13 cellular contexts compared by ENCODE assay signal in genomic region chr4:87030606-87031441, GRCh38.
DNase-seq lines count a peak whose midpoint lies in the region; ATAC-seq, FAIRE-seq and TF ChIP-seq lines count a peak whose summit lies in the region.
"Had no signal": no experiment of that assay in that cellular context is flagged by ENCODE, and none has a peak within 500 bp of the region (broad histone marks: within the 10 kb centered on the region; RNA-seq: fewer than 3 reads in every experiment).

No MANE protein-coding gene starts in this region.

- DNase-seq in DMS 273 (lab: John Stamatoyannopoulos, UW; ENCODE audit: unreplicated experiment) = peak; percentile 28
- DNase-seq in DMS 273 treated with DMSO at 0.1 percent for 48 hours (lab: John Stamatoyannopoulos, UW) = no peak
- no peak for DNase-seq in upper lobe of left lung
- no peak for DNase-seq in activated T-helper 1 cell treated with anti-CD3 and anti-CD28 coated beads, Interleukin-12 subunit alpha, Interleukin-12 subunit beta, Interleukin-2, Interleukin-4 antibody, amounts not matched to agents 30 ng/mL and 10 ng/mL and 1 ng/mL, durations not matched to agents 14 hours and 24 hours and 36 hours (ENCODE audit: low spot score)
- DNase-seq in GM19239 (ENCODE audit: insufficient read length, low spot score) = no peak
- DNase-seq in RWPE1 (ENCODE audit: low spot score) = no peak
- DNase-seq: naive B cell had no signal

- H3K36me3 Mint-ChIP-seq in activated T-helper 1 cell treated with anti-CD3 and anti-CD28 coated beads, Interleukin-12 subunit alpha, Interleukin-12 subunit beta, Interleukin-2, Interleukin-4 antibody, amounts not matched to agents 30 ng/mL and 10 ng/mL and 1 ng/mL, durations not matched to agents 14 hours and 24 hours and 36 hours (ENCODE audit: low read depth) = no peaks in the 10 kb centered on the region
- H3K36me3 Mint-ChIP-seq: naive B cell had no signal

- FAIRE-seq in GM19239 (lab: Jason Lieb, UNC) = no peak
- FAIRE-seq: H54, RCC 7860 had no signal

- H3K27me3 ChIP-seq in ectodermal cell (ENCODE audit: control insufficient read depth, insufficient read depth, low read length, poor library complexity, severe bottlenecking) (no peaks in the 10 kb centered on the region), upper lobe of left lung (no peaks in the 10 kb centered on the region)

- no peak overlapping the region for H3K27ac Mint-ChIP-seq in activated T-helper 1 cell treated with anti-CD3 and anti-CD28 coated beads, Interleukin-12 subunit alpha, Interleukin-12 subunit beta, Interleukin-2, Interleukin-4 antibody, amounts not matched to agents 30 ng/mL and 10 ng/mL and 1 ng/mL, durations not matched to agents 14 hours and 24 hours and 36 hours

- H3K4me1 Mint-ChIP-seq in activated T-helper 1 cell treated with anti-CD3 and anti-CD28 coated beads, Interleukin-12 subunit alpha, Interleukin-12 subunit beta, Interleukin-2, Interleukin-4 antibody, amounts not matched to agents 30 ng/mL and 10 ng/mL and 1 ng/mL, durations not matched to agents 14 hours and 24 hours and 36 hours (ENCODE audit: low read depth) = peaks cover 18% of the 10 kb centered on the region

- no peak for TF ChIP-seq EP300 in upper lobe of left lung (IDR thresholded peaks at IDR 0.05)

- H3K27ac ChIP-seq in ectodermal cell (ENCODE audit: insufficient read depth, low read depth, low read length, poor library complexity, severe bottlenecking) (peak overlapping the region; percentile 58), mesodermal cell (ENCODE audit: low read depth, low read length, severe bottlenecking) (peak overlapping the region; percentile 80), upper lobe of left lung (peak overlapping the region; percentile 43 to 78 (median 68)), RWPE1 (no peak overlapping the region)
- H3K27ac ChIP-seq: 22Rv1, KMS-11 had no signal

- TF ChIP-seq CTCF in upper lobe of left lung (IDR thresholded peaks at IDR 0.05) (no peak), RWPE1 (conservative IDR thresholded peaks at IDR 0.05; ENCODE audit: low read depth) (no peak)

- H3K27me3 Mint-ChIP-seq in activated T-helper 1 cell treated with anti-CD3 and anti-CD28 coated beads, Interleukin-12 subunit alpha, Interleukin-12 subunit beta, Interleukin-2, Interleukin-4 antibody, amounts not matched to agents 30 ng/mL and 10 ng/mL and 1 ng/mL, durations not matched to agents 14 hours and 24 hours and 36 hours (ENCODE audit: insufficient read depth) = no peaks in the 10 kb centered on the region
- H3K27me3 Mint-ChIP-seq: naive B cell had no signal

- no peak overlapping the region for H3K4me3 Mint-ChIP-seq in activated T-helper 1 cell treated with anti-CD3 and anti-CD28 coated beads, Interleukin-12 subunit alpha, Interleukin-12 subunit beta, Interleukin-2, Interleukin-4 antibody, amounts not matched to agents 30 ng/mL and 10 ng/mL and 1 ng/mL, durations not matched to agents 14 hours and 24 hours and 36 hours
- H3K4me3 Mint-ChIP-seq: naive B cell had no signal

- POLR2A ChIA-PET in RWPE1 (lab: Yijun Ruan, JAX; ENCODE audit: low non-redundant PET) = no interaction called here

- H3K4me1 ChIP-seq in ectodermal cell (ENCODE audit: control insufficient read depth, insufficient read depth, low read length) (peaks cover 64% of the 10 kb centered on the region), mesodermal cell (ENCODE audit: control insufficient read depth, insufficient read depth, low read length, poor library complexity, severe bottlenecking) (peaks cover 46% of the 10 kb centered on the region), upper lobe of left lung (peaks cover 73 to 93% (median 88%) of the 10 kb centered on the region in 4 donors)

- H3K36me3 ChIP-seq in ectodermal cell (ENCODE audit: control insufficient read depth, insufficient read depth, low read length) = no peaks in the 10 kb centered on the region
- no peaks in the 10 kb centered on the region for H3K36me3 ChIP-seq in mesodermal cell (ENCODE audit: control insufficient read depth, insufficient read depth, low read length)
- no peaks in the 10 kb centered on the region for H3K36me3 ChIP-seq in upper lobe of left lung

- H3K9me3 ChIP-seq in ectodermal cell (ENCODE audit: control insufficient read depth, low read length) = no peaks in the 10 kb centered on the region
- H3K9me3 ChIP-seq in mesodermal cell (ENCODE audit: control insufficient read depth, low read length) = no peaks in the 10 kb centered on the region
- H3K9me3 ChIP-seq in upper lobe of left lung = no peaks in the 10 kb centered on the region

- CTCF ChIA-PET in RWPE1 (lab: Yijun Ruan, JAX) = interaction anchor here (0.5 to 0.6 kb wide), 2 partner anchors 79 to 1624 kb away, joined by 4 to 8 read pairs; no protein-coding TSS in a partner anchor

- intact Hi-C loops in activated T-helper 1 cell treated with anti-CD3 and anti-CD28 coated beads, Interleukin-12 subunit alpha, Interleukin-12 subunit beta, Interleukin-2, Interleukin-4 antibody, amounts not matched to agents 30 ng/mL and 10 ng/mL and 1 ng/mL, durations not matched to agents 14 hours and 24 hours and 36 hours (cut with micrococcal nuclease) = no loop called here

- H3K4me3 ChIP-seq in ectodermal cell (ENCODE audit: insufficient read depth, low read depth, low read length) (no peak overlapping the region), mesodermal cell (ENCODE audit: extremely low read depth, insufficient read depth, low read length, poor library complexity, severe bottlenecking) (no peak overlapping the region), upper lobe of left lung (no peak overlapping the region)

- ATAC-seq in upper lobe of left lung (ENCODE audit: low FRiP score in 2 of 2) = peak in 1 of 2 donors; percentile 35

- WGBS in ectodermal cell, 2 experiments = 37 to 38% methylated on average over 14 to 15 of the region's 15 CpGs
- WGBS in mesodermal cell (ENCODE audit: insufficient coverage in 2 of 2), 2 experiments = 19 to 21% methylated on average over 5 to 8 of the region's 15 CpGs
- WGBS in upper lobe of left lung, 2 donors = 48 to 56% methylated on average over 15 of the region's 15 CpGs

- TF ChIP-seq POLR2A in upper lobe of left lung (IDR thresholded peaks at IDR 0.05) = no peak

- no peaks in the 10 kb centered on the region for H3K9me3 Mint-ChIP-seq in activated T-helper 1 cell treated with anti-CD3 and anti-CD28 coated beads, Interleukin-12 subunit alpha, Interleukin-12 subunit beta, Interleukin-2, Interleukin-4 antibody, amounts not matched to agents 30 ng/mL and 10 ng/mL and 1 ng/mL, durations not matched to agents 14 hours and 24 hours and 36 hours
- H3K9me3 Mint-ChIP-seq: naive B cell had no signal
